ENCODE assay signal across 8 cellular contexts in genomic region chr1:149927056-149927534, GRCh38. TPM values are rescaled to one million over a fixed set of nuclear protein-coding genes. Genes with fewer than 3 reads are reported as not detected.
DNase-seq lines count a peak whose midpoint lies in the region; ATAC-seq and TF ChIP-seq lines count a peak whose summit lies in the region.

No MANE protein-coding gene starts in this region.

- peaks cover 15% of the 10 kb centered on the region for H3K36me3 Mint-ChIP-seq in IgD-negative memory B cell

- H3K9ac ChIP-seq in muscle layer of colon (ENCODE audit: low read length) = peak overlapping the region; percentile 76

- H3K27me3 Mint-ChIP-seq in IgD-negative memory B cell = peaks cover 5% of the 10 kb centered on the region

- peaks cover 32% of the 10 kb centered on the region for H3K4me1 ChIP-seq in muscle layer of colon (ENCODE audit: insufficient read depth, low read length)

- H3K4me3 Mint-ChIP-seq in IgD-negative memory B cell = peak overlapping the region; percentile 89 to 98 (median 96)

- no peaks in the 10 kb centered on the region for H3K9me3 ChIP-seq in muscle layer of colon (ENCODE audit: low read length)

- TF ChIP-seq CTCF in AG10803 (conservative IDR thresholded peaks at IDR 0.05; ENCODE audit: low read length) = no peak

- peak overlapping the region; percentile 96 for H3K27ac ChIP-seq in caudate nucleus (ENCODE audit: low read depth, low read length)
- H3K27ac ChIP-seq in muscle layer of colon (ENCODE audit: low read depth, low read length) = peak overlapping the region; percentile 87

- H3K4me3 ChIP-seq in AG10803 (ENCODE audit: low read length) (peak overlapping the region; percentile 95), muscle layer of colon (ENCODE audit: low read depth in 1 of 2, low read length in 2 of 2) (peak overlapping the region; percentile 87 to 97)

- peaks cover 72% of the 10 kb centered on the region for H3K36me3 ChIP-seq in muscle layer of colon (ENCODE audit: insufficient read depth, low read length)

- DNase-seq in AG10803 (ENCODE audit: low read depth) (no peak), caudate nucleus (lab: John Stamatoyannopoulos, UW) (no peak), retina (no peak), hypothalamus (lab: John Stamatoyannopoulos, UW) (no peak)

- no peaks in the 10 kb centered on the region for H3K27me3 ChIP-seq in muscle layer of colon (ENCODE audit: control insufficient read depth in 1 of 2, insufficient read depth in 2 of 2, low read length in 2 of 2)

- ATAC-seq in GM19324 (IDR thresholded peaks at IDR 0.05; ENCODE audit: low FRiP score, unreplicated experiment) (no peak), HG03045 (IDR thresholded peaks at IDR 0.05; ENCODE audit: unreplicated experiment) (no peak)

- H3K27ac Mint-ChIP-seq in IgD-negative memory B cell = peak overlapping the region; percentile 83 to 96 (median 90)

- peaks cover 14 to 27% (median 21%) of the 10 kb centered on the region in 3 donors for H3K4me1 Mint-ChIP-seq in IgD-negative memory B cell

- no peaks in the 10 kb centered on the region for H3K9me3 Mint-ChIP-seq in IgD-negative memory B cell

RNA-seq across cellular contexts. Expression of gene SF3B4, which starts 0.5 kb away (rescaled TPM):
- polyA plus RNA-seq in IgD-negative memory B cell = 99.3 TPM

RNA-seq across cellular contexts. Expression of gene SV2A, which starts 9.5 kb away (rescaled TPM):
- polyA plus RNA-seq in IgD-negative memory B cell = 0.18 TPM

RNA-seq across cellular contexts. Expression of gene MTMR11, which starts 9.6 kb away (rescaled TPM):
- polyA plus RNA-seq in IgD-negative memory B cell = not detected

RNA-seq across cellular contexts. Expression of gene BOLA1, which starts 27.7 kb away (rescaled TPM):
- polyA plus RNA-seq in IgD-negative memory B cell = 29.1 TPM
